ENCODE assay signal across 23 cellular contexts in the genomic region with DNA sequence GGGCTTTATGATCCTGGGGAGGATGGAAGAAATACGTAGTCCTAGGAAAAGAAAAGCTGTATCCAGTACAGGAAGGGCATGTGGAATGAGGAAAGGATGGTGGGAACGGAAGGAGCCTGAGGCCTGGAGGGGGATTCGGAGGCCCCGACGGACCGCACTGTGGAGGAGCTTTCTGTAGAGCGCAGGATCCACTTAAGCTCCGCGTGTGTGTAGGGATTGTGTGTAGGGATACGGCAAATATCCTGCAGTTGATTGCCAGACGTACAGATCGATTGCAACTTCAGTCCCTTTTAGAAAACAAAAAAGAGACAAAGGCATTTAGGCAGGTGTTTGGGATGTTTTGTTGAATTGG.
"Had no signal": no experiment of that assay in that cellular context is flagged by ENCODE, and none has a peak within 500 bp of the region (broad histone marks: within the 10 kb centered on the region; RNA-seq: fewer than 3 reads in every experiment).

No MANE protein-coding gene starts in this region.

- H3K36me3 ChIP-seq: cardiac muscle cell, left ventricle myocardium inferior, neutrophil, transverse colon had no signal

- H3K9me3 ChIP-seq: left ventricle myocardium inferior, neutrophil, transverse colon had no signal

- H3K4me1 ChIP-seq: left ventricle myocardium inferior, parathyroid adenoma had no signal

- H3K4me3 ChIP-seq: cardiac muscle cell, left ventricle myocardium inferior, transverse colon had no signal

- H3K79me2 ChIP-seq: parathyroid adenoma had no signal

- H3K27ac ChIP-seq: cardiac muscle cell, left ventricle myocardium inferior, neutrophil, parathyroid adenoma, transverse colon had no signal

- H2AFZ ChIP-seq: parathyroid adenoma had no signal

- DNase-seq: activated CD4-positive, alpha-beta T cell treated with anti-CD3 and anti-CD28 coated beads, Interleukin-2, amount 50 U/mL, for 4 hours; activated CD8-positive, alpha-beta memory T cell treated with anti-CD3 and anti-CD28 coated beads for 24 hours; activated CD8-positive, alpha-beta memory T cell treated with anti-CD3 and anti-CD28 coated beads, Interleukin-2, amount 50 U/mL, for 4 hours; activated naive CD4-positive, alpha-beta T cell treated with Interleukin-2 at 50 U/mL for 16 hours; activated naive CD8-positive, alpha-beta T cell treated with anti-CD3 and anti-CD28 coated beads for 36 hours; activated T-cell treated with anti-CD3 and anti-CD28 coated beads, Interleukin-2, amount 50 U/mL, for 24 hours; amniotic stem cell; effector CD4-positive, alpha-beta T cell; erythroblast; foreskin melanocyte; kidney glomerular epithelial cell; left ventricle myocardium inferior; midbrain; natural killer cell; right cardiac atrium; stimulated activated CD4-positive, alpha-beta T cell treated with anti-CD3 and anti-CD28 coated beads, Interleukin-12 subunit alpha, Interleukin-12 subunit beta, amount 100 ng/mL, for 4 hours; stimulated activated CD4-positive, alpha-beta T cell treated with anti-CD3 and anti-CD28 coated beads, Interleukin-4, amount 100 ng/mL, for 4 hours; T-helper 9 cell had no signal

- H3K9ac ChIP-seq: parathyroid adenoma had no signal

- H3K27me3 ChIP-seq: cardiac muscle cell, neutrophil, transverse colon had no signal

- ATAC-seq: activated T-helper 17 cell treated with anti-CD3 and anti-CD28 coated beads, Interleukin-2, amount 50 U/mL, for 72 hours; natural killer cell; right cardiac atrium had no signal
